ENCODE assay signal across 27 cellular contexts in the genomic region with DNA sequence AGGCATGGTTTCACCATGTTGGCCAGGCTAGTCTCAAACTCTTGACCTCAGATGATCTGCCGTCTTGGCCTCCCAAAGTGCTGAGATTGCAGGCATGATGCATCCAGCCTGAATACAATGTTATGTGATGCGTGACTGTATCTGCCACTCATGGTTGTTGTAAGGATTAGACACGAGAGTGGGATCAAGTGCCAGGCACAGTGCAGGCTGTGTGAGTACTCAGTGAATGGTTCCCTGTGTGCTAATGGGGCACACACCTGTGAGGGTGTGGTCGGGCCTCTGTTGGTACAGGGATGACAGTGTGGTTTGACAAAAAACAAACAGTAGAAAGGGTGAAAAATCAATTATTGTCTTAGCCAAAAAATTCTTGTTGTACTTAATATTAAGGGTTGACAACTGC.
"Had no signal": no experiment of that assay in that cellular context is flagged by ENCODE, and none has a peak within 500 bp of the region (broad histone marks: within the 10 kb centered on the region; RNA-seq: fewer than 3 reads in every experiment).

No MANE protein-coding gene starts in this region.

- H3K27me3 Mint-ChIP-seq: memory B cell; naive B cell; natural killer cell treated with Interleukin-12 subunit alpha and Interleukin-12 subunit beta and Interleukin-15 and Interleukin-18, amount 100 ng/mL, for 72 hours; stimulated activated memory B cell treated with anti-CD40 and anti-IgM and Interleukin-4, amounts not matched to agents 10 μg/mL and 1 μg/mL and 100 μg/mL, for 72 hours had no signal

- H3K27ac ChIP-seq: gastrocnemius medialis, lower lobe of right lung, ovary, psoas muscle, skin epidermis, spleen, thoracic aorta, transverse colon, upper lobe of right lung, uterus had no signal

- H3K36me3 Mint-ChIP-seq: naive B cell; natural killer cell treated with Interleukin-12 subunit alpha and Interleukin-12 subunit beta and Interleukin-15 and Interleukin-18, amount 100 ng/mL, for 72 hours had no signal

- H3K4me1 Mint-ChIP-seq: memory B cell; naive B cell; neural crest cell; stimulated activated memory B cell treated with anti-CD40 and anti-IgM and Interleukin-4, amounts not matched to agents 10 μg/mL and 1 μg/mL and 100 μg/mL, for 72 hours had no signal

- DNase-seq: cortex of kidney; effector CD4-positive, alpha-beta T cell; foreskin fibroblast; gastrocnemius medialis; left ventricle myocardium superior; lower lobe of right lung; mucosa of descending colon; naive B cell; nucleus accumbens; ovary; posterior cingulate gyrus; psoas muscle; right cardiac atrium; spleen; stimulated activated CD4-positive, alpha-beta T cell treated with anti-CD3 and anti-CD28 coated beads, Interleukin-4, amount 100 ng/mL, for 4 hours; stimulated activated naive CD8-positive, alpha-beta T cell treated with anti-CD3 and anti-CD28 coated beads, Interleukin-15, Interleukin-2, amounts not matched to agents 100 U/mL and 50 U/mL, for 24 hours; substantia nigra; transverse colon; upper lobe of right lung; uterus had no signal

- H3K36me3 ChIP-seq: ovary, transverse colon, uterus had no signal

- H3K4me3 Mint-ChIP-seq: memory B cell; mesothelial cell of epicardium; natural killer cell treated with Interleukin-12 subunit alpha and Interleukin-12 subunit beta and Interleukin-15 and Interleukin-18, amount 100 ng/mL, for 72 hours; neural crest cell; stimulated activated memory B cell treated with anti-CD40 and anti-IgM and Interleukin-4, amounts not matched to agents 10 μg/mL and 1 μg/mL and 100 μg/mL, for 72 hours had no signal

- H3K4me1 ChIP-seq: lower lobe of right lung, psoas muscle, spleen, transverse colon, upper lobe of right lung, uterus had no signal

- H3K9me3 ChIP-seq: gastrocnemius medialis, lower lobe of right lung, mucosa of descending colon, ovary, psoas muscle, spleen, thoracic aorta, transverse colon, upper lobe of right lung, uterus had no signal

- H3K27ac Mint-ChIP-seq: memory B cell; mesothelial cell of epicardium; naive B cell; natural killer cell treated with Interleukin-12 subunit alpha and Interleukin-12 subunit beta and Interleukin-15 and Interleukin-18, amount 100 ng/mL, for 72 hours; stimulated activated memory B cell treated with anti-CD40 and anti-IgM and Interleukin-4, amounts not matched to agents 10 μg/mL and 1 μg/mL and 100 μg/mL, for 72 hours had no signal

- H3K9me3 Mint-ChIP-seq: memory B cell; mesothelial cell of epicardium; naive B cell; natural killer cell treated with Interleukin-12 subunit alpha and Interleukin-12 subunit beta and Interleukin-15 and Interleukin-18, amount 100 ng/mL, for 72 hours; neural crest cell; stimulated activated memory B cell treated with anti-CD40 and anti-IgM and Interleukin-4, amounts not matched to agents 10 μg/mL and 1 μg/mL and 100 μg/mL, for 72 hours had no signal

- H3K27me3 ChIP-seq: gastrocnemius medialis, ovary, spleen, transverse colon, upper lobe of right lung, uterus had no signal

- H3K4me3 ChIP-seq: gastrocnemius medialis, lower lobe of right lung, mucosa of descending colon, ovary, psoas muscle, skin epidermis, spleen, thoracic aorta, transverse colon, upper lobe of right lung, uterus had no signal
